ENCODE assay signal across 26 cellular contexts in the genomic region with DNA sequence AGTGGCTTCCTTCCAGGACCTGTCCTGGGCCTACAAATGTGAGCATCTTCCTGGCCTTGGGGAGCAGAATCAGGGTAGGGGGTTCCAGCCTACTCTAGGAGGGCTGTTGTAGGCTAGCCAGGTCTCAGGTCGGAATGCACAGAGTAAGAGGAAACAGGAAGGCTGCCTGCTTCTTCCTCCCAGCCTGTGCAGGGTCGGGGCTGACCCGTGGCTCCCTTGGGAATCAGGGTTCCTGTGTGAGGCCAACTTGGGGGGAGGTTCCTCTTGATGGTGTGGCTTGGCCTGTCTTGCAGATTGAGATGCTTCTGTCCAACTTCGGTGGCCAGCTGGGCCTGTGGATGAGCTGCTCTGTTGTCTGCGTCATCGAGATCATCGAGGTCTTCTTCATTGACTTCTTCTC.
"Had no signal": no experiment of that assay in that cellular context is flagged by ENCODE, and none has a peak within 500 bp of the region (broad histone marks: within the 10 kb centered on the region; RNA-seq: fewer than 3 reads in every experiment).

No MANE protein-coding gene starts in this region.

- H3K36me3 ChIP-seq: neural progenitor cell, ovary, right lobe of liver, sigmoid colon, transverse colon, upper lobe of right lung, uterus had no signal

- H3K4me1 ChIP-seq: neural progenitor cell, parathyroid adenoma, psoas muscle, right lobe of liver, sigmoid colon, suprapubic skin, testis, tibial artery, transverse colon, upper lobe of right lung, uterus had no signal

- H3K9ac ChIP-seq: neural progenitor cell, parathyroid adenoma had no signal

- DNase-seq: natural killer cell; occipital lobe; ovary; posterior cingulate gyrus; psoas muscle; right cardiac atrium; right lobe of liver; sigmoid colon; small intestine; stimulated activated CD4-positive, alpha-beta T cell treated with anti-CD3 and anti-CD28 coated beads, Interleukin-15, amount 100 ng/mL, for 24 hours; stimulated activated CD4-positive, alpha-beta T cell treated with anti-CD3 and anti-CD28 coated beads, Interleukin-2, amount 100 ng/mL, for 24 hours; stimulated activated CD4-positive, alpha-beta T cell treated with anti-CD3 and anti-CD28 coated beads, Interleukin-2, amount 100 ng/mL, for 48 hours; stimulated activated CD4-positive, alpha-beta T cell treated with anti-CD3 and anti-CD28 coated beads, Interleukin-4, amount 100 ng/mL, for 24 hours; stimulated activated naive CD4-positive, alpha-beta T cell; stimulated activated naive CD8-positive, alpha-beta T cell treated with anti-CD3 and anti-CD28 coated beads, Interleukin-15, amount 100 ng/mL, for 72 hours; stimulated activated naive CD8-positive, alpha-beta T cell treated with anti-CD3 and anti-CD28 coated beads, Interleukin-15, Interleukin-2, amounts not matched to agents 100 U/mL and 50 U/mL, for 24 hours; substantia nigra; testis; tibial artery; transverse colon; upper lobe of right lung; uterus had no signal

- H3K4me2 ChIP-seq: neural progenitor cell had no signal

- H3K4me3 ChIP-seq: neural progenitor cell, ovary, psoas muscle, right lobe of liver, sigmoid colon, suprapubic skin, testis, tibial artery, transverse colon, upper lobe of right lung, uterus had no signal

- H3K9me3 ChIP-seq: ovary, psoas muscle, right lobe of liver, sigmoid colon, suprapubic skin, testis, tibial artery, transverse colon, upper lobe of right lung, uterus had no signal

- ATAC-seq: natural killer cell; psoas muscle; right lobe of liver; stimulated activated effector memory CD8-positive, alpha-beta T cell treated with anti-CD3 and anti-CD28 coated beads, Interleukin-12 subunit alpha, Interleukin-12 subunit beta, amount 100 ng/mL, for 72 hours; stimulated activated naive CD8-positive, alpha-beta T cell treated with anti-CD3 and anti-CD28 coated beads, Interleukin-15, amount 100 ng/mL, for 72 hours; stimulated activated naive CD8-positive, alpha-beta T cell treated with anti-CD3 and anti-CD28 coated beads, Interleukin-15, Interleukin-2, amounts not matched to agents 100 U/mL and 50 U/mL, for 24 hours; upper lobe of right lung had no signal

- H3K27me3 ChIP-seq: neural progenitor cell, ovary, right lobe of liver, sigmoid colon, suprapubic skin, testis, transverse colon, upper lobe of right lung, uterus had no signal

- H3K27ac ChIP-seq: neural progenitor cell, ovary, parathyroid adenoma, psoas muscle, right lobe of liver, sigmoid colon, suprapubic skin, testis, tibial artery, transverse colon, upper lobe of right lung, uterus had no signal
